In the genomic region with DNA sequence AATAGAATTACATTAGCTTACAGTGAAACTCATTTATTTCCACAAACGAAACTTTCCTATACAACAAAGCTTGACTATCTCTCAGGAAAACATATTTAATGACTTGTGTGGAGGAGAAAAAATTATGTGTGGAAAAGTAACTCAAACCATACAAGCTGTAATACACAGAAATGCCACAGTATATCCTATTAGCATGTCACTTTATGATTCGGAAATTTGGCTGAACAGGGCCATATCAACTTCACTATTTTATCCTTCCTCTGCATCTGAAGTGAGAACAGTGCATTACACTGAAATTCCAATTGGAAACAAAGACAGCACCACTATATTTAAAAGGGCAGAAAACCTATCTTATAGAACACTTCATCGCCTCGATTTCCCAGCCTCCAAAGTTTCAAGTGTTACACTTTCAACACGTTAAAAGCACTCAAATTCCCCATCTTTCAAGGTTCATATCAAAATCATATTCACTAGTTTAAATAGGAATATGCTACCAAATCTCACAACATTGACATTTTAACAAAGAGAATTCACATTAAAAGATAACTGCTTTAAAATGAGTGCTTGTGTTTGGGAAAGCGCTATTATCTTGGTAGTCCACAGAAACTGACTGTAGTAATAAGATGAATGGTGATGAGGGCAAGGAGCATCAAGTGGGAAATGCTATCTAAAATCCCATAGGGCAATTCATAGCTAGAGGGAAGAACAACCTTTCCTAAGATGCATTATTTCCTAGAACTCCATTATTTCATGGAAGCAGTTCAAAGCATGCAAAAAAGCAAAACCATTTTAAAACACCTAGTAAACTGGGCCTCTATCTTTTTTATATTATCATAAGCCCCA, we compare ENCODE assay signal across 8 cellular contexts. TPM values are rescaled to one million over a fixed set of nuclear protein-coding genes. Genes with fewer than 3 reads are reported as not detected.
A peak's percentile ranks its signal among the peaks of the same experiment; 100 is the strongest.
DNase-seq lines count a peak whose midpoint lies in the region; ATAC-seq, FAIRE-seq and TF ChIP-seq lines count a peak whose summit lies in the region.

No MANE protein-coding gene starts in this region.

- H3K36me3 Mint-ChIP-seq in activated T-cell treated with anti-CD3 and anti-CD28 coated beads, Interleukin-2, amount 50 U/mL, for 72 hours (ENCODE audit: insufficient read depth in 2 of 2) = peaks cover 7 to 8% of the 10 kb centered on the region in 2 donors

- H3K4me3 Mint-ChIP-seq in activated T-cell treated with anti-CD3 and anti-CD28 coated beads, Interleukin-2, amount 50 U/mL, for 72 hours = peak overlapping the region; percentile 97 to 98

- no peaks in the 10 kb centered on the region for H3K27me3 Mint-ChIP-seq in activated T-cell treated with anti-CD3 and anti-CD28 coated beads, Interleukin-2, amount 50 U/mL, for 72 hours (ENCODE audit: low read depth)

- peaks cover 62% of the 10 kb centered on the region for H3K4me1 Mint-ChIP-seq in activated T-cell treated with anti-CD3 and anti-CD28 coated beads, Interleukin-2, amount 50 U/mL, for 72 hours (ENCODE audit: low read depth)

- ATAC-seq in activated T-cell treated with anti-CD3 and anti-CD28 coated beads, Interleukin-2, amount 50 U/mL, for 72 hours (replicated peaks in 1 of 2) = no peak
- no peak for ATAC-seq in psoas muscle

- no peak for DNase-seq in activated T-cell treated with anti-CD3 and anti-CD28 coated beads, Interleukin-2, amount 50 U/mL, for 72 hours
- DNase-seq in activated T-cell treated with anti-CD3 and anti-CD28 coated beads, Interleukin-2, amount 50 U/mL, for 48 hours = no peak
- DNase-seq in SJSA1 (ENCODE audit: low read depth in 1 of 2, low spot score in 2 of 2) (peak in 1 of 2 experiments; percentile 43), psoas muscle (no peak), frontal cortex (ENCODE audit: low spot score in 2 of 2) (no peak), NOMO-1 (lab: John Stamatoyannopoulos, UW; ENCODE audit: unreplicated experiment in 2 of 2) (no peak), GM19240 (ENCODE audit: insufficient read length, low spot score) (no peak)

- intact Hi-C loops in psoas muscle (cut with DNase I) = loop anchor here (5.0 kb wide), 4 partner anchors 54 to 224 kb away; a partner anchor contains a TSS

- H3K4me3 ChIP-seq in SJSA1 (peak overlapping the region; percentile 95), esophagus (ENCODE audit: low read depth in 1 of 2, low read length in 2 of 2) (peak overlapping the region; percentile 83 to 94), psoas muscle (peak overlapping the region; percentile 94)

- H3K36me3 ChIP-seq in SJSA1 = peaks cover 26% of the 10 kb centered on the region
- H3K36me3 ChIP-seq in esophagus (ENCODE audit: control insufficient read depth in 2 of 2, insufficient read depth in 2 of 2, low read length in 1 of 2) = no peaks in the 10 kb centered on the region
- H3K36me3 ChIP-seq in psoas muscle (ENCODE audit: insufficient read depth in 1 of 2, low read depth in 1 of 2) = no peaks in the 10 kb centered on the region

- H3K9me3 ChIP-seq in SJSA1 (replicated peaks) (no peaks in the 10 kb centered on the region; the same call in 1 of the 2 replicates), esophagus (ENCODE audit: control insufficient read depth in 2 of 2, insufficient read depth in 1 of 2, low read depth in 1 of 2, low read length in 1 of 2) (no peaks in the 10 kb centered on the region), psoas muscle (no peaks in the 10 kb centered on the region)

- FAIRE-seq in frontal cortex (lab: Jason Lieb, UNC) = no peak

- WGBS in esophagus, 2 donors = 35 to 36% methylated on average over 6 of the region's 6 CpGs
- 37 to 49% (median 40%) methylated on average over 6 of the region's 6 CpGs for WGBS in psoas muscle, 3 donors

- TF ChIP-seq CTCF in psoas muscle (IDR thresholded peaks at IDR 0.05) = no peak

- H3K27ac ChIP-seq in SJSA1 (peak overlapping the region; percentile 99), esophagus (ENCODE audit: low read depth in 2 of 2, low read length in 1 of 2) (peak overlapping the region in 1 of 2 donors; percentile 98), psoas muscle (peak overlapping the region; percentile 98)

- H3K9me3 Mint-ChIP-seq in activated T-cell treated with anti-CD3 and anti-CD28 coated beads, Interleukin-2, amount 50 U/mL, for 72 hours = no peaks in the 10 kb centered on the region

- H3K4me1 ChIP-seq in SJSA1 (replicated peaks) = peaks cover 44% of the 10 kb centered on the region
- H3K4me1 ChIP-seq in esophagus (ENCODE audit: control insufficient read depth in 2 of 2, insufficient read depth in 2 of 2, low read length in 1 of 2) = peaks cover 0 to 3% of the 10 kb centered on the region in 2 donors
- H3K4me1 ChIP-seq in psoas muscle = peaks cover 57% of the 10 kb centered on the region

- H3K27ac Mint-ChIP-seq in activated T-cell treated with anti-CD3 and anti-CD28 coated beads, Interleukin-2, amount 50 U/mL, for 72 hours = peak overlapping the region; percentile 80

- H3K27me3 ChIP-seq in SJSA1 (replicated peaks) (no peaks in the 10 kb centered on the region), esophagus (ENCODE audit: control insufficient read depth in 1 of 2, insufficient read depth in 2 of 2, low read length in 2 of 2) (no peaks in the 10 kb centered on the region), psoas muscle (ENCODE audit: insufficient read depth in 3 of 3, low read length in 2 of 3) (no peaks in the 10 kb centered on the region)

RNA-seq across cellular contexts. Expression of a gene that starts 1.8 kb away (rescaled TPM):
- 10 to 100 TPM; 17.4 to 19.3 TPM for total RNA-seq in activated T-cell treated with anti-CD3 and anti-CD28 coated beads, Interleukin-2, amount 50 U/mL, for 72 hours
- total RNA-seq in SJSA1 (2014; rRNA removed; shearing (Covaris generic)) = 40.6 and 54.5 TPM in 2 replicates
- polyA plus RNA-seq in esophagus = 1 to 10 TPM; 5.2 to 6.0 TPM
- total RNA-seq in psoas muscle = 10 to 100 TPM; 18.8 to 36.3 (median 30.7) TPM
- polyA plus RNA-seq in psoas muscle = 10 to 100 TPM in 2 of 3 donors, 1 to 10 TPM in 1; 9.0 to 11.6 (median 11.3) TPM
- 95.0 TPM for total RNA-seq in frontal cortex
